In genomic region chr2:165573534-165574461, GRCh38 we compare ENCODE assay signal across 8 cellular contexts.
DNase-seq lines count a peak whose midpoint lies in the region; ATAC-seq and TF ChIP-seq lines count a peak whose summit lies in the region.

No MANE protein-coding gene starts in this region.

- POLR2A ChIA-PET in CD4-positive, alpha-beta T cell (lab: Charles Lee), result no interaction called here

- no peaks in the 10 kb centered on the region for H3K9me3 ChIP-seq in breast epithelium
- no peaks in the 10 kb centered on the region for H3K9me3 ChIP-seq in subcutaneous abdominal adipose tissue (ENCODE audit: control insufficient read depth in 5 of 5, low read length in 5 of 5)
- no peaks in the 10 kb centered on the region for H3K9me3 ChIP-seq in CD4-positive, alpha-beta T cell (ENCODE audit: control insufficient read depth, low read length)

- H3K27me3 Mint-ChIP-seq in CD4-positive, alpha-beta T cell, result no peaks in the 10 kb centered on the region

- H3K36me3 Mint-ChIP-seq in CD4-positive, alpha-beta T cell (ENCODE audit: low read depth), result no peaks in the 10 kb centered on the region

- H3K27me3 ChIP-seq in breast epithelium (no peaks in the 10 kb centered on the region), subcutaneous abdominal adipose tissue (ENCODE audit: control insufficient read depth in 5 of 5, insufficient read depth in 4 of 5, low read length in 5 of 5) (no peaks in the 10 kb centered on the region)
- H3K27me3 ChIP-seq in CD4-positive, alpha-beta T cell (ENCODE audit: control insufficient read depth, insufficient read depth, low read length), result no peaks in the 10 kb centered on the region

- no peaks in the 10 kb centered on the region for H3K4me1 ChIP-seq in breast epithelium
- H3K4me1 ChIP-seq in subcutaneous abdominal adipose tissue (ENCODE audit: control insufficient read depth in 5 of 5, insufficient read depth in 5 of 5, low read length in 5 of 5), result peaks cover 0 to 3% (median 0%) of the 10 kb centered on the region in 5 donors

- peak; percentile 87 for DNase-seq in DMS153 treated with DMSO at 0.1 percent for 48 hours (lab: John Stamatoyannopoulos, UW; ENCODE audit: unreplicated experiment)
- peak; percentile 80 for DNase-seq in NCI-H2196 (lab: John Stamatoyannopoulos, UW; ENCODE audit: unreplicated experiment)
- DNase-seq in breast epithelium (ENCODE audit: low spot score in 2 of 2), result peak in 1 of 2 donors; percentile 33
- DNase-seq in kidney glomerular epithelial cell (lab: John Stamatoyannopoulos, UW), result peak; percentile 80
- no peak for DNase-seq in CD4-positive, alpha-beta T cell
- no peak for DNase-seq in AG08395 (ENCODE audit: low spot score)

- TF ChIP-seq CTCF in breast epithelium (IDR thresholded peaks at IDR 0.05), result no peak
- TF ChIP-seq CTCF in CD4-positive, alpha-beta T cell (IDR thresholded peaks at IDR 0.05), result no peak

- H3K36me3 ChIP-seq in breast epithelium, result no peaks in the 10 kb centered on the region
- H3K36me3 ChIP-seq in subcutaneous abdominal adipose tissue (ENCODE audit: control insufficient read depth in 5 of 5, insufficient read depth in 5 of 5, low read length in 5 of 5), result no peaks in the 10 kb centered on the region

- H3K4me3 ChIP-seq in breast epithelium (peak overlapping the region; percentile 4 to 43 (median 26)), subcutaneous abdominal adipose tissue (ENCODE audit: low read depth in 1 of 5, low read length in 5 of 5) (peak overlapping the region; percentile 1 to 44 (median 33))

- H3K4me3 Mint-ChIP-seq in CD4-positive, alpha-beta T cell, result no peak overlapping the region

- TF ChIP-seq POLR2A in breast epithelium (IDR thresholded peaks at IDR 0.05), result no peak

- H3K4me1 Mint-ChIP-seq in CD4-positive, alpha-beta T cell (ENCODE audit: low read depth), result no peaks in the 10 kb centered on the region

- intact Hi-C loops in breast epithelium (cut with DNase I; ENCODE audit: low total_unique reads), result no loop called here
- intact Hi-C loops in CD4-positive, alpha-beta T cell (cut with DNase I, micrococcal nuclease), result no loop called here

- H3K27ac Mint-ChIP-seq in CD4-positive, alpha-beta T cell, result no peak overlapping the region

- CTCF ChIA-PET in CD4-positive, alpha-beta T cell (lab: Charles Lee), result no interaction called here

- H3K9me3 Mint-ChIP-seq in CD4-positive, alpha-beta T cell, result no peaks in the 10 kb centered on the region

- H3K27ac ChIP-seq in breast epithelium (peak overlapping the region in 1 of 2 donors; percentile 27), subcutaneous abdominal adipose tissue (ENCODE audit: low read depth, low read length) (no peak overlapping the region)
- H3K27ac ChIP-seq in CD4-positive, alpha-beta T cell (ENCODE audit: low read depth, low read length), result no peak overlapping the region

- no peak overlapping the region for H3K9ac ChIP-seq in subcutaneous abdominal adipose tissue (ENCODE audit: low read length in 5 of 5)

- ATAC-seq in CD4-positive, alpha-beta T cell (ENCODE audit: poor library complexity), result no peak
- ATAC-seq in GM21367 (IDR thresholded peaks at IDR 0.05; ENCODE audit: unreplicated experiment), result no peak

Comparison
In these comparisons a context has a peak if more than half of its experiments do, and no peak if none do; other contexts are left out.
1. DNase-seq: peak in DMS153 treated with DMSO at 0.1 percent for 48 hours (single experiment), NCI-H2196 (single experiment) and kidney glomerular epithelial cell (single experiment); none in CD4-positive, alpha-beta T cell (0 of 10) and AG08395 (single experiment).